In genomic region chr6:135274561-135275293, GRCh38 we compare ENCODE assay signal across 15 cellular contexts.
A peak's percentile ranks its signal among the peaks of the same experiment; 100 is the strongest.
DNase-seq lines count a peak whose midpoint lies in the region; FAIRE-seq and TF ChIP-seq lines count a peak whose summit lies in the region.
"Had no signal": no experiment of that assay in that cellular context is flagged by ENCODE, and none has a peak within 500 bp of the region (broad histone marks: within the 10 kb centered on the region; RNA-seq: fewer than 3 reads in every experiment).

No MANE protein-coding gene starts in this region.

- no peak for TF ChIP-seq CTCF in foreskin fibroblast (IDR thresholded peaks at IDR 0.05; ENCODE audit: low read depth, low read length)
- no peak for TF ChIP-seq CTCF in esophagus muscularis mucosa (IDR thresholded peaks at IDR 0.05)

- H3K27me3 ChIP-seq in mesendoderm (ENCODE audit: insufficient read depth, low read length, poor library complexity) (no peaks in the 10 kb centered on the region), esophagus muscularis mucosa (peaks cover 0 to 4% (median 0%) of the 10 kb centered on the region in 4 donors)
- H3K27me3 ChIP-seq: colonic mucosa, upper lobe of left lung had no signal

- no peaks in the 10 kb centered on the region for H3K79me2 ChIP-seq in mesendoderm (ENCODE audit: control insufficient read depth, insufficient read depth, low read length)

- H3K23ac ChIP-seq in mesendoderm (ENCODE audit: low read length) = no peak overlapping the region

- no peak overlapping the region for H4K5ac ChIP-seq in mesendoderm (ENCODE audit: low read length)

- no peak overlapping the region for H2BK5ac ChIP-seq in mesendoderm (ENCODE audit: low read length)

- no peak overlapping the region for H3K56ac ChIP-seq in mesendoderm (ENCODE audit: low read length)

- H3K9me3 ChIP-seq in esophagus muscularis mucosa = no peaks in the 10 kb centered on the region
- H3K9me3 ChIP-seq: colonic mucosa, upper lobe of left lung had no signal

- no peak overlapping the region for H2BK15ac ChIP-seq in mesendoderm (replicated peaks; ENCODE audit: low read depth)

- H3K4ac ChIP-seq in mesendoderm (ENCODE audit: low read depth, low read length) = no peak overlapping the region

- H3K36me3 ChIP-seq in mesendoderm (ENCODE audit: control insufficient read depth, insufficient read depth, low read length) (no peaks in the 10 kb centered on the region), esophagus muscularis mucosa (no peaks in the 10 kb centered on the region)
- H3K36me3 ChIP-seq: colonic mucosa, upper lobe of left lung had no signal

- no peak overlapping the region for H3K18ac ChIP-seq in mesendoderm (ENCODE audit: low read length)

- intact Hi-C loops in esophagus muscularis mucosa (cut with DNase I) = no loop called here

- no peak overlapping the region for H3K9ac ChIP-seq in mesendoderm (ENCODE audit: low read length)

- H3K27ac ChIP-seq in mesendoderm (ENCODE audit: low read depth, low read length) = no peak overlapping the region
- no peak overlapping the region for H3K27ac ChIP-seq in esophagus muscularis mucosa (replicated peaks in 1 of 4)
- H3K27ac ChIP-seq: colonic mucosa, upper lobe of left lung had no signal

- H3K4me2 ChIP-seq in mesendoderm (ENCODE audit: low read length) = no peak overlapping the region

- no peak overlapping the region for H2BK120ac ChIP-seq in mesendoderm (ENCODE audit: low read depth, low read length)

- H4K8ac ChIP-seq in mesendoderm (ENCODE audit: low read depth, low read length) = no peak overlapping the region

- no peak for TF ChIP-seq POLR2A in esophagus muscularis mucosa (IDR thresholded peaks at IDR 0.05; ENCODE audit: low read depth)

- DNase-seq in GM18507 (ENCODE audit: extremely low spot score, insufficient read length, low read depth) (no peak), HCEC 1CT (peak; percentile 19), HK-2 (ENCODE audit: unreplicated experiment) (peak; percentile 6), fibroblast of peridontal ligament (ENCODE audit: extremely low read depth) (peak; percentile 34), foreskin fibroblast (no peak), mesendoderm (no peak), esophagus muscularis mucosa (ENCODE audit: extremely low spot score) (no peak), NCI-H446 treated with DMSO at 0.1 percent for 48 hours (lab: John Stamatoyannopoulos, UW) (no peak)
- DNase-seq: activated CD4-positive, alpha-beta memory T cell treated with anti-CD3 and anti-CD28 coated beads, Interleukin-2, amount 10 ng/mL, durations not matched to agents 7 days and 5 days; activated naive CD8-positive, alpha-beta T cell treated with anti-CD3 and anti-CD28 coated beads for 36 hours; C1 segment of cervical spinal cord; colonic mucosa; NCI-H1417 treated with DMSO at 0.1 percent for 48 hours; upper lobe of left lung had no signal

- WGBS in mesendoderm (ENCODE audit: extremely low coverage, insufficient coverage, low lambda C conversion rate) = no CpG with 5 or more reads among the region's 5 CpGs
- WGBS in esophagus muscularis mucosa = 51% methylated on average over 5 of the region's 5 CpGs

- no peaks in the 10 kb centered on the region for H3K79me1 ChIP-seq in mesendoderm (ENCODE audit: low read length)

- H2AK5ac ChIP-seq in mesendoderm (ENCODE audit: low read length) = no peak overlapping the region

- peaks cover 11% of the 10 kb centered on the region for H3K4me1 ChIP-seq in mesendoderm (ENCODE audit: control insufficient read depth, low read depth, low read length)
- H3K4me1 ChIP-seq in esophagus muscularis mucosa = no peaks in the 10 kb centered on the region

- TF ChIP-seq EP300 in esophagus muscularis mucosa (IDR thresholded peaks at IDR 0.05) = no peak

- H3K4me3 ChIP-seq in foreskin fibroblast (ENCODE audit: low read depth in 1 of 2, low read length in 2 of 2) = no peak overlapping the region
- no peak overlapping the region for H3K4me3 ChIP-seq in mesendoderm (ENCODE audit: low read length)
- no peak overlapping the region for H3K4me3 ChIP-seq in esophagus muscularis mucosa
- H3K4me3 ChIP-seq: colonic mucosa, upper lobe of left lung had no signal

- peak; percentile 67 for FAIRE-seq in GM18507 (lab: Jason Lieb, UNC)
- FAIRE-seq: keratinocyte had no signal

Comparison
In these comparisons a context has a peak if more than half of its experiments do, and no peak if none do; other contexts are left out.
1. DNase-seq: peak in HCEC 1CT (single experiment), HK-2 (single experiment) and fibroblast of peridontal ligament (single experiment); none in GM18507 (single experiment), foreskin fibroblast (0 of 2), mesendoderm (single experiment), esophagus muscularis mucosa (single experiment) and NCI-H446 treated with DMSO at 0.1 percent for 48 hours (single experiment).